15 cellular contexts compared by ENCODE assay signal in genomic region chr16:67915831-67916723, GRCh38. TPM values are rescaled to one million over a fixed set of nuclear protein-coding genes. Genes with fewer than 3 reads are reported as not detected.
DNase-seq lines count a peak whose midpoint lies in the region; ATAC-seq, FAIRE-seq and TF ChIP-seq lines count a peak whose summit lies in the region.
"Had no signal": no experiment of that assay in that cellular context is flagged by ENCODE, and none has a peak within 500 bp of the region (broad histone marks: within the 10 kb centered on the region; RNA-seq: fewer than 3 reads in every experiment).

No MANE protein-coding gene starts in this region.

- H3K4me3 Mint-ChIP-seq in astrocyte (ENCODE audit: unreplicated experiment) (no peak overlapping the region), mesothelial cell of epicardium (no peak overlapping the region)
- H3K4me3 Mint-ChIP-seq: stimulated activated naive CD8-positive, alpha-beta T cell treated with anti-CD3 and anti-CD28 coated beads, Interleukin-15, Interleukin-2, amounts not matched to agents 100 ng/mL and 50 ng/mL, for 24 hours had no signal

- intact Hi-C loops in PC-9 (cut with micrococcal nuclease; ENCODE audit: unreplicated experiment) (no loop called here), esophagus squamous epithelium (cut with DNase I) (no loop called here)

- no peaks in the 10 kb centered on the region for H3K9me3 ChIP-seq in astrocyte (ENCODE audit: insufficient read depth, low read depth, low read length)
- H3K9me3 ChIP-seq in PC-9 (ENCODE audit: insufficient read depth, low read depth): no peaks in the 10 kb centered on the region
- no peaks in the 10 kb centered on the region for H3K9me3 ChIP-seq in esophagus squamous epithelium

- H3F3A ChIP-seq in PC-9 (ENCODE audit: insufficient read depth, low read depth): no peaks in the 10 kb centered on the region

- H3K9me3 Mint-ChIP-seq in astrocyte (ENCODE audit: unreplicated experiment): no peaks in the 10 kb centered on the region
- no peaks in the 10 kb centered on the region for H3K9me3 Mint-ChIP-seq in mesothelial cell of epicardium
- H3K9me3 Mint-ChIP-seq: stimulated activated naive CD8-positive, alpha-beta T cell treated with anti-CD3 and anti-CD28 coated beads, Interleukin-15, Interleukin-2, amounts not matched to agents 100 ng/mL and 50 ng/mL, for 24 hours had no signal

- 0 out of 2 replicates have a peak overlapping the region, but pooled peaks have one; percentile 65 for H3K27ac ChIP-seq in ACC112 (ENCODE audit: low read depth, low read length)
- no peak overlapping the region for H3K27ac ChIP-seq in astrocyte (ENCODE audit: low read depth, low read length)
- no peak overlapping the region for H3K27ac ChIP-seq in PC-9
- peak overlapping the region in 1 of 4 donors; percentile 13 for H3K27ac ChIP-seq in esophagus squamous epithelium

- H4K20me1 ChIP-seq in astrocyte (ENCODE audit: insufficient read depth, low read length): peaks cover 66% of the 10 kb centered on the region
- peaks cover 47% of the 10 kb centered on the region for H4K20me1 ChIP-seq in PC-9 (ENCODE audit: insufficient read depth)

- WGBS in esophagus squamous epithelium, 2 donors: 81 to 86% methylated on average over 6 to 7 of the region's 7 CpGs

- FAIRE-seq in astrocyte (lab: Jason Lieb, UNC): no peak

- H3K9me2 ChIP-seq in PC-9 (ENCODE audit: insufficient read depth): no peaks in the 10 kb centered on the region

- CTCF ChIA-PET in PC-9 (lab: Charles Lee): interaction anchor here (0.6 kb wide), 1 partner anchor 78 kb away, joined by 8 read pairs; no protein-coding TSS in a partner anchor

- H3K4me2 ChIP-seq in astrocyte (ENCODE audit: low read length): no peak overlapping the region
- no peak overlapping the region for H3K4me2 ChIP-seq in PC-9

- H3K36me3 Mint-ChIP-seq in astrocyte (ENCODE audit: low read depth, unreplicated experiment) (peaks cover 10% of the 10 kb centered on the region), mesothelial cell of epicardium (peaks cover 13% of the 10 kb centered on the region)

- H3K27ac Mint-ChIP-seq in astrocyte (ENCODE audit: unreplicated experiment) (peak overlapping the region; percentile 12), mesothelial cell of epicardium (peak overlapping the region; percentile 66)

- H3K4me3 ChIP-seq in ACC112 (ENCODE audit: low read depth, low read length) (no peak overlapping the region), astrocyte (ENCODE audit: insufficient read depth, low read depth, low read length) (no peak overlapping the region), PC-9 (no peak overlapping the region), esophagus squamous epithelium (no peak overlapping the region)

- H3K9ac ChIP-seq in astrocyte (ENCODE audit: low read length): no peak overlapping the region

- in situ Hi-C loops in G401 (cut with HindIII; ENCODE audit: low sequenced_read_pairs): no loop called here

- H3K27me3 ChIP-seq in ACC112 (ENCODE audit: insufficient read depth, low read length) (no peaks in the 10 kb centered on the region), astrocyte (ENCODE audit: insufficient read depth, low read length) (no peaks in the 10 kb centered on the region), PC-9 (ENCODE audit: insufficient read depth, low read depth) (no peaks in the 10 kb centered on the region), esophagus squamous epithelium (no peaks in the 10 kb centered on the region)

- DNase-seq in G401 (ENCODE audit: low spot score) (peak; percentile 55), astrocyte (ENCODE audit: low read depth) (no peak), mesothelial cell of epicardium (ENCODE audit: low spot score in 2 of 2, unreplicated experiment in 2 of 2) (no peak), PC-9 (no peak), esophagus squamous epithelium (lab: John Stamatoyannopoulos, UW) (no peak), COLO829 (ENCODE audit: low spot score) (no peak)
- DNase-seq: midbrain, MM.1S, NCI-H345, T-helper 9 cell had no signal

- H3K27me3 Mint-ChIP-seq in astrocyte (ENCODE audit: low read depth, unreplicated experiment) (no peaks in the 10 kb centered on the region), mesothelial cell of epicardium (ENCODE audit: low read depth) (no peaks in the 10 kb centered on the region)
- H3K27me3 Mint-ChIP-seq: stimulated activated naive CD8-positive, alpha-beta T cell treated with anti-CD3 and anti-CD28 coated beads, Interleukin-15, Interleukin-2, amounts not matched to agents 100 ng/mL and 50 ng/mL, for 24 hours had no signal

- H3K4me1 Mint-ChIP-seq in astrocyte (ENCODE audit: low read depth, unreplicated experiment): peaks cover 30% of the 10 kb centered on the region
- peaks cover 15% of the 10 kb centered on the region for H3K4me1 Mint-ChIP-seq in mesothelial cell of epicardium

- H3K4me1 ChIP-seq in ACC112 (ENCODE audit: control insufficient read depth, insufficient read depth, low read length, unreplicated experiment) (peaks cover 28% of the 10 kb centered on the region), astrocyte (ENCODE audit: insufficient read depth, low read length) (peaks cover 18% of the 10 kb centered on the region), PC-9 (replicated peaks; ENCODE audit: insufficient read depth) (no peaks in the 10 kb centered on the region), esophagus squamous epithelium (peaks cover 5 to 50% (median 6%) of the 10 kb centered on the region in 3 donors)

- H3K79me2 ChIP-seq in ACC112 (ENCODE audit: control insufficient read depth, insufficient read depth, low read length, unreplicated experiment) (peaks cover 13% of the 10 kb centered on the region), astrocyte (ENCODE audit: insufficient read depth, low read length) (peaks cover 29% of the 10 kb centered on the region), PC-9 (ENCODE audit: low read depth) (no peaks in the 10 kb centered on the region)

- no TSS peak for BruUV-seq in PC-9 (replicated peaks; lab: Mats Ljungman, UMichigan)

- no peak for TF ChIP-seq CTCF in astrocyte (IDR thresholded peaks at IDR 0.05; ENCODE audit: insufficient read depth, low read depth, low read length)
- no peak for TF ChIP-seq CTCF in mesothelial cell of epicardium (IDR thresholded peaks at IDR 0.05; ENCODE audit: unreplicated experiment)
- no peak for TF ChIP-seq CTCF in PC-9 (conservative IDR thresholded peaks at IDR 0.05)
- no peak for TF ChIP-seq CTCF in esophagus squamous epithelium (IDR thresholded peaks at IDR 0.05)

- POLR2A ChIA-PET in PC-9 (lab: Charles Lee; ENCODE audit: unreplicated experiment): interaction anchor here (0.7 kb wide), 1 partner anchor 100 kb away, joined by 11 read pairs; no protein-coding TSS in a partner anchor

- no peak for TF ChIP-seq POLR2A in esophagus squamous epithelium (IDR thresholded peaks at IDR 0.05)

- H3K36me3 ChIP-seq in ACC112 (ENCODE audit: insufficient read depth, low read length): no peaks in the 10 kb centered on the region
- H3K36me3 ChIP-seq in astrocyte (ENCODE audit: insufficient read depth, low read length): no peaks in the 10 kb centered on the region
- H3K36me3 ChIP-seq in PC-9 (ENCODE audit: low read depth): no peaks in the 10 kb centered on the region
- H3K36me3 ChIP-seq in esophagus squamous epithelium: peaks cover 0 to 88% (median 3%) of the 10 kb centered on the region in 3 donors

- no peak overlapping the region for H2AFZ ChIP-seq in ACC112 (ENCODE audit: low read length, unreplicated experiment)
- H2AFZ ChIP-seq in astrocyte (ENCODE audit: low read depth, low read length): no peak overlapping the region
- no peak overlapping the region for H2AFZ ChIP-seq in PC-9

- no peak for ATAC-seq in HG03565 (IDR thresholded peaks at IDR 0.05; ENCODE audit: unreplicated experiment)
- ATAC-seq: Panc1 had no signal

RNA-seq across cellular contexts. Expression of gene CTRL, which starts 15.6 kb away (rescaled TPM):
- 0.18 TPM in 1 of 2 replicates, not detected in the other for total RNA-seq in G401 (2014; rRNA removed; shearing (Covaris generic))
- total RNA-seq in astrocyte (1.1 and 1.2 TPM in 2 replicates), mesothelial cell of epicardium (1.00 to 1.5 TPM (median 1.4 TPM) in 3 replicates), PC-9 (2021) (1.3 and 1.7 TPM in 2 replicates), esophagus squamous epithelium (1 to 10 TPM in 2 of 4 donors, not detected in 2; 1.2 to 1.8 TPM)

RNA-seq across cellular contexts. Expression of gene PSMB10, which starts 20.6 kb away (rescaled TPM):
- total RNA-seq in G401 (2014; rRNA removed; shearing (Covaris generic)): 17.1 and 26.2 TPM in 2 replicates
- total RNA-seq in astrocyte (35.8 and 38.8 TPM in 2 replicates), mesothelial cell of epicardium (14.0 to 17.2 TPM (median 16.7 TPM) in 3 replicates), PC-9 (2021) (39.5 and 56.2 TPM in 2 replicates), esophagus squamous epithelium (10 to 100 TPM; 20.7 to 28.4 (median 25.3) TPM)

RNA-seq across cellular contexts. Expression of gene PSKH1, which starts 23.0 kb away (rescaled TPM):
- 34.4 and 40.8 TPM in 2 replicates for total RNA-seq in G401 (2014; rRNA removed; shearing (Covaris generic))
- 27.3 and 29.7 TPM in 2 replicates for total RNA-seq in astrocyte
- total RNA-seq in mesothelial cell of epicardium: 41.5 to 44.5 TPM (median 43.3 TPM) in 3 replicates
- total RNA-seq in PC-9 (2021): 25.8 and 28.4 TPM in 2 replicates
- total RNA-seq in esophagus squamous epithelium: 10 to 100 TPM in 3 of 4 donors, 1 to 10 TPM in 1; 8.5 to 18.3 (median 13.8) TPM

RNA-seq across cellular contexts. Expression of gene LCAT, which starts 27.8 kb away (rescaled TPM):
- 6.0 and 8.1 TPM in 2 replicates for total RNA-seq in G401 (2014; rRNA removed; shearing (Covaris generic))
- 33.7 and 37.9 TPM in 2 replicates for total RNA-seq in astrocyte
- total RNA-seq in mesothelial cell of epicardium: 68.5 to 73.8 TPM (median 68.8 TPM) in 3 replicates
- total RNA-seq in PC-9 (2021): 10.0 and 11.9 TPM in 2 replicates
- 10 to 100 TPM in 1 of 4 donors, 1 to 10 TPM in 3; 1.2 to 12.4 (median 3.8) TPM for total RNA-seq in esophagus squamous epithelium

RNA-seq across cellular contexts. Expression of gene NRN1L, which starts 31.4 kb away (rescaled TPM):
- not detected in 2 replicates for total RNA-seq in G401 (2014; rRNA removed; shearing (Covaris generic))
- total RNA-seq in astrocyte: 0.82 and 0.91 TPM in 2 replicates
- total RNA-seq in mesothelial cell of epicardium: 0.66 to 0.99 TPM in 2 of 3 replicates, not detected in the other
- total RNA-seq in PC-9 (2021): 1.3 TPM in 1 of 2 replicates, not detected in the other
- under 1 TPM in 2 of 4 donors, not detected in 2; 0.57 to 0.99 TPM for total RNA-seq in esophagus squamous epithelium
- total RNA-seq: pulmonary artery endothelial cell had no signal
